In the genomic region with DNA sequence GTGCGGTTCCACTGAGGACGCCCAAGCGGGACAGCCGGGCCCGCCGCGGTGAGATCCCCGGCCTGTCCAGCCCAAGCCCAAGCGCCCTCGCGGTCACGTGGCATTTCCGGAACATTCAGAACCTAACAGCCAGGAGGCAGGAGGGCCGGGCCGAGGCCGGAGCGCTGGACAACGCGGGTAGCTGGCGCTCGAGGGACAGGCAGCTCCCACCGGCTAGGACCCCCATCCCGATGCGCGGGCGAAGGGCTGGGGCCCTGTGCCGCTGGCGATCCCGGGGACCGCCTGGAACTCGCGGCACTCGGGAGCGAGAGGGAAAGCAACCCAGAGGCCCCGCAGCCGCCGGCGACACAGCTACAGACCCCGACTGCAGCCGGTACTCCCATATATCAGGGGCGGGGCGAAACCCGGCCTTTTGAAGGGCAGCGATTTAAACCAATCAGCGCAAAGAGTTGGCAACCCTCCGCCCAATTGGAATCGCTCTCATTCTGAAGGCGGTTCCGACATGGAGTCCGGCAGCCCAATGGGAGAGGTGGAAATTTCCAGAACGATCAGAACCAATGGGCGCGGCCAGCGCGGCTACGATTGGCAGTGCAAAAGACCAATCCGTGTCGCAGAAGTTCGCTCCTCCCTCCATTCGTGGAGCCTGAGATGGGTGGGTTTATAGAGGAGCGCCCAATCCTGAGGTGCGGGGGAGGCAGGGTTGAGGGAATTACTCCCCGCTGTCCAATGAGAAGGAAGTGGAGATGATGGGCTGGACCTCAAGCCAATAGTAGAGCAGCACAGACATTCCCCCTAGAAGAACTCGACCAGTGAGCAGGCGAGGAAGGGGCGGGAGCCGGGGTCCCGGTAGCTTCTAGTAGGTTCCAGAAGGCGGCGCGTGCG, we compare ENCODE assay signal across 7 cellular contexts. TPM values are rescaled to one million over a fixed set of nuclear protein-coding genes. Genes with fewer than 3 reads are reported as not detected.
A peak's percentile ranks its signal among the peaks of the same experiment; 100 is the strongest.
DNase-seq lines count a peak whose midpoint lies in the region; ATAC-seq and TF ChIP-seq lines count a peak whose summit lies in the region.

STIP1 (plus strand) TSS at position 849 of the 882 bp plus-strand sequence. CDS start 91 bp downstream, outside the sequence.

- DNase-seq in NCI-H2029 (lab: John Stamatoyannopoulos, UW) (peak; percentile 99), T-helper 22 cell (ENCODE audit: low read depth) (peak; percentile 99), astrocyte of the cerebellum (ENCODE audit: low read depth) (peak; percentile 100), hepatic stellate cell (ENCODE audit: low spot score) (peak; percentile 100), renal cortical epithelial cell (ENCODE audit: low read depth) (peak; percentile 100)

- peak; percentile 80 for ATAC-seq in GM18505 (IDR thresholded peaks at IDR 0.05; ENCODE audit: unreplicated experiment)
- ATAC-seq in HG02973 (IDR thresholded peaks at IDR 0.05; ENCODE audit: unreplicated experiment), result peak; percentile 82

- peak; percentile 99 for TF ChIP-seq POLR2A in GM18505 (IDR thresholded peaks at IDR 0.05; ENCODE audit: borderline replicate concordance, extremely low read depth, insufficient read depth, insufficient read length)

- peak; percentile 47 for TF ChIP-seq CTCF in astrocyte of the cerebellum (IDR thresholded peaks at IDR 0.05; ENCODE audit: low read depth, low read length, missing control alignments)

- peak within 1 kb of the TSS; percentile 49 for H3K4me3 ChIP-seq in astrocyte of the cerebellum (ENCODE audit: low read depth, low read length)

- in situ Hi-C loops in astrocyte of the cerebellum (cut with HindIII; ENCODE audit: low sequenced_read_pairs), result no loop called here

RNA-seq across cellular contexts. Expression of gene STIP1, which starts in this region (rescaled TPM):
- total RNA-seq in renal cortical epithelial cell, result 174 and 201 TPM in 2 replicates

Comparison
In these comparisons a context has a peak if more than half of its experiments do, and no peak if none do; other contexts are left out.
1. Peak in every context shown above with its lines: DNase-seq, ATAC-seq and H3K4me3 ChIP-seq.